1 cellular context compared by ENCODE assay signal in genomic region chr1:12613180-12613579, GRCh38.
TF ChIP-seq lines count a peak whose summit lies in the region.

No MANE protein-coding gene starts in this region.

TF ChIP-seq in A549, 52 proteins besides CTCF, POLR2A, EP300 and RAD21 (continued from another document):
- no peak for TF ChIP-seq HMGXB4 (CRISPR knock-in tag; IDR thresholded peaks at IDR 0.05; ENCODE audit: borderline replicate concordance)
- TF ChIP-seq HDAC2 (IDR thresholded peaks at IDR 0.05) = no peak
- no peak for TF ChIP-seq RNF2 (IDR thresholded peaks at IDR 0.05; ENCODE audit: borderline replicate concordance, low read depth)
- TF ChIP-seq, protein P1, sequence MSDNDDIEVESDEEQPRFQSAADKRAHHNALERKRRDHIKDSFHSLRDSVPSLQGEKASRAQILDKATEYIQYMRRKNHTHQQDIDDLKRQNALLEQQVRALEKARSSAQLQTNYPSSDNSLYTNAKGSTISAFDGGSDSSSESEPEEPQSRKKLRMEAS (IDR thresholded peaks at IDR 0.05) = no peak
